9 cellular contexts compared by ENCODE assay signal in genomic region chr1:145990249-145991097, GRCh38. TPM values are rescaled to one million over a fixed set of nuclear protein-coding genes. Genes with fewer than 3 reads are reported as not detected.
DNase-seq lines count a peak whose midpoint lies in the region; ATAC-seq and TF ChIP-seq lines count a peak whose summit lies in the region.
"Had no signal": no experiment of that assay in that cellular context is flagged by ENCODE, and none has a peak within 500 bp of the region (broad histone marks: within the 10 kb centered on the region; RNA-seq: fewer than 3 reads in every experiment).

No MANE protein-coding gene starts in this region.

- intact Hi-C loops in Right ventricle myocardium inferior (cut with DNase I) (no loop called here), cardiac septum (cut with DNase I) (no loop called here)

- no peak overlapping the region for H3K4me3 Mint-ChIP-seq in central memory CD8-positive, alpha-beta T cell
- H3K4me3 Mint-ChIP-seq in mesothelial cell of epicardium, result no peak overlapping the region

- no peaks in the 10 kb centered on the region for H3K27me3 Mint-ChIP-seq in central memory CD8-positive, alpha-beta T cell
- no peaks in the 10 kb centered on the region for H3K27me3 Mint-ChIP-seq in mesothelial cell of epicardium (ENCODE audit: low read depth)

- no peak for TF ChIP-seq CTCF in mesothelial cell of epicardium (IDR thresholded peaks at IDR 0.05; ENCODE audit: unreplicated experiment)

- peaks cover 65% of the 10 kb centered on the region for H3K4me1 Mint-ChIP-seq in central memory CD8-positive, alpha-beta T cell
- peaks cover 46% of the 10 kb centered on the region for H3K4me1 Mint-ChIP-seq in mesothelial cell of epicardium

- no peaks in the 10 kb centered on the region for H3K9me3 Mint-ChIP-seq in central memory CD8-positive, alpha-beta T cell
- H3K9me3 Mint-ChIP-seq in mesothelial cell of epicardium, result no peaks in the 10 kb centered on the region

- DNase-seq in Right ventricle myocardium inferior (ENCODE audit: missing footprints) (no peak), cardiac septum (ENCODE audit: low spot score) (no peak), mesothelial cell of epicardium (ENCODE audit: low spot score in 2 of 2, unreplicated experiment in 2 of 2) (no peak), putamen (ENCODE audit: low spot score) (no peak)
- DNase-seq in central memory CD8-positive, alpha-beta T cell (ENCODE audit: low spot score in 2 of 2), result no peak

- peak overlapping the region; percentile 59 for H3K27ac Mint-ChIP-seq in central memory CD8-positive, alpha-beta T cell (ENCODE audit: low read depth)
- peak overlapping the region; percentile 87 for H3K27ac Mint-ChIP-seq in mesothelial cell of epicardium

- peaks cover 41% of the 10 kb centered on the region for H3K36me3 Mint-ChIP-seq in central memory CD8-positive, alpha-beta T cell (ENCODE audit: insufficient read depth)
- H3K36me3 Mint-ChIP-seq in mesothelial cell of epicardium, result peaks cover 33% of the 10 kb centered on the region

- peak; percentile 19 for ATAC-seq in Right ventricle myocardium inferior
- ATAC-seq in central memory CD8-positive, alpha-beta T cell (replicated peaks; ENCODE audit: extremely low read depth, poor library complexity, severe bottlenecking), result no peak
- ATAC-seq in GM21786 (IDR thresholded peaks at IDR 0.05; ENCODE audit: unreplicated experiment), result no peak
- no peak for ATAC-seq in HG03108 (IDR thresholded peaks at IDR 0.05; ENCODE audit: unreplicated experiment)
- ATAC-seq in activated CD4-positive, CD25-positive, alpha-beta regulatory T cell treated with anti-CD3 and anti-CD28 coated beads, Interleukin-2, amount 50 U/mL, for 24 hours, result no peak

RNA-seq across cellular contexts. Expression of gene TXNIP, which starts 5.9 kb away (rescaled TPM):
- 1,017 TPM for total RNA-seq in Right ventricle myocardium inferior
- total RNA-seq in cardiac septum, result 689 TPM
- total RNA-seq in mesothelial cell of epicardium, result 125 to 129 TPM (median 129 TPM) in 3 replicates

RNA-seq across cellular contexts. Expression of gene POLR3GL, which starts 26.0 kb away (rescaled TPM):
- 49.1 TPM for total RNA-seq in Right ventricle myocardium inferior
- 36.8 TPM for total RNA-seq in cardiac septum
- 14.4 to 16.4 TPM (median 14.7 TPM) in 3 replicates for total RNA-seq in mesothelial cell of epicardium

RNA-seq across cellular contexts. Expression of gene ANKRD34A, which starts 26.1 kb away (rescaled TPM):
- total RNA-seq in Right ventricle myocardium inferior (0.62 TPM), cardiac septum (2.9 TPM), mesothelial cell of epicardium (0.86 to 1.9 TPM (median 0.94 TPM) in 3 replicates)

RNA-seq across cellular contexts. Expression of gene HJV, which starts 31.1 kb away (rescaled TPM):
- total RNA-seq in Right ventricle myocardium inferior (71.0 TPM), cardiac septum (73.8 TPM), mesothelial cell of epicardium (not detected in 3 replicates)
- total RNA-seq: dermis microvascular lymphatic vessel endothelial cell had no signal

RNA-seq across cellular contexts. Expression of gene LIX1L, which starts 32.7 kb away (rescaled TPM):
- total RNA-seq in Right ventricle myocardium inferior (25.8 TPM), cardiac septum (25.6 TPM), mesothelial cell of epicardium (26.6 to 27.6 TPM (median 27.1 TPM) in 3 replicates)
